8 cellular contexts compared by ENCODE assay signal in genomic region chr19:14006085-14006765, GRCh38.
DNase-seq lines count a peak whose midpoint lies in the region; ATAC-seq lines count a peak whose summit lies in the region.

Gene RFX1 (minus strand): TSS chr19:14006320. CDS start chr19:13993843, 12,477 bp downstream.

- H3K9me3 ChIP-seq in BLaER1, result no peaks in the 10 kb centered on the region

- H3K27me3 ChIP-seq in BLaER1, result no peaks in the 10 kb centered on the region

- H4K20me1 ChIP-seq in BLaER1, result no peaks in the 10 kb centered on the region

- ATAC-seq in GM19452 (IDR thresholded peaks at IDR 0.05; ENCODE audit: unreplicated experiment) (peak; percentile 79), HG03575 (IDR thresholded peaks at IDR 0.05; ENCODE audit: extremely low read depth, insufficient number of reproducible peaks, low FRiP score, unreplicated experiment) (peak; percentile 70)

- peak within 1 kb of the TSS; percentile 97 for H3K4me2 ChIP-seq in BLaER1

- H3K36me3 ChIP-seq in BLaER1, result no peaks in the 10 kb centered on the region

- H3K4me3 ChIP-seq in BLaER1, result peak within 1 kb of the TSS; percentile 88

- peak; percentile 100 for DNase-seq in NCI-H82 (lab: John Stamatoyannopoulos, UW)
- DNase-seq in activated CD4-positive, alpha-beta T cell treated with anti-CD3 and anti-CD28 coated beads, Interleukin-2, amount 50 U/mL, for 4 hours, result peak; percentile 100
- peak; percentile 100 for DNase-seq in dedifferentiated amniotic fluid mesenchymal stem cell (ENCODE audit: extremely low spot score)
- DNase-seq in left kidney (ENCODE audit: low read depth, low spot score), result peak; percentile 100
- peak; percentile 100 for DNase-seq in stimulated activated CD4-positive, alpha-beta T cell treated with anti-CD3 and anti-CD28 coated beads, Interleukin-2, amount 100 ng/mL, for 24 hours

- H3K27ac ChIP-seq in BLaER1, result peak within 1 kb of the TSS; percentile 94

- peaks cover 60% of the 10 kb centered on the region for H3K4me1 ChIP-seq in BLaER1

- peak within 1 kb of the TSS; percentile 94 for H3K9ac ChIP-seq in BLaER1

Comparison
In these comparisons a context has a peak if more than half of its experiments do, and no peak if none do; other contexts are left out.
1. Peak in every context shown above with its lines: DNase-seq, ATAC-seq, H3K4me3 ChIP-seq and H3K27ac ChIP-seq.